In genomic region chr14:106788534-106788933, GRCh38 we compare ENCODE assay signal across 29 cellular contexts.
"Had no signal": no experiment of that assay in that cellular context is flagged by ENCODE, and none has a peak within 500 bp of the region (broad histone marks: within the 10 kb centered on the region; RNA-seq: fewer than 3 reads in every experiment).

No MANE protein-coding gene starts in this region.

- DNase-seq: activated B cell treated with CpG ODN at 0.5 μM for 24 hours; activated CD4-positive, alpha-beta T cell treated with anti-CD3 and anti-CD28 coated beads for 1 hour; activated CD4-positive, alpha-beta T cell treated with anti-CD3 and anti-CD28 coated beads, Interleukin-2, amount 10 ng/mL, durations not matched to agents 24 days and 14 days; activated CD4-positive, alpha-beta T cell treated with anti-CD3 and anti-CD28 coated beads, Interleukin-2, amount 50 U/mL, for 48 hours; activated gamma-delta T cell; activated naive CD4-positive, alpha-beta T cell treated with anti-CD3 and anti-CD28 coated beads, Interleukin-2, amount 10 ng/mL, durations not matched to agents 7 days and 5 days; activated T-cell treated with anti-CD3 and anti-CD28 coated beads for 4 hours; activated T-cell treated with anti-CD3 and anti-CD28 coated beads, Interleukin-2, amount 50 U/mL, for 48 hours; amniotic stem cell; body of pancreas; central memory CD4-positive, alpha-beta T cell; MG63; MV-4-11; NCI-H1092 treated with DMSO at 0.1 percent for 48 hours; NCI-H1417 treated with DMSO at 0.1 percent for 48 hours; NCI-H1694; NCI-H2029 treated with DMSO at 0.1 percent for 48 hours; NCI-H345; NCI-H510A; NCI-H526 treated with DMSO at 0.1 percent for 48 hours; PC-3; SHP77; T-helper 17 cell; T-helper 9 cell had no signal

- H3K4me3 Mint-ChIP-seq: activated B cell treated with CpG ODN at 0.5 μM for 24 hours; activated CD4-positive, alpha-beta T cell treated with anti-CD3 and anti-CD28 coated beads, Interleukin-2, amount 10 ng/mL, durations not matched to agents 24 days and 14 days; activated naive CD4-positive, alpha-beta T cell treated with anti-CD3 and anti-CD28 coated beads, Interleukin-2, amount 10 ng/mL, durations not matched to agents 7 days and 5 days; activated T-helper 17 cell treated with anti-CD3 and anti-CD28 coated beads, Interleukin-2, amount 50 U/mL, for 72 hours; T-helper 17 cell had no signal

- H3K4me3 ChIP-seq: ascending aorta, body of pancreas, coronary artery, MG63, SJSA1 had no signal

- H3K27ac ChIP-seq: ascending aorta, body of pancreas, coronary artery, SJSA1 had no signal

- H3K4me1 ChIP-seq: ascending aorta, body of pancreas, SJSA1 had no signal

- ATAC-seq: activated T-helper 17 cell treated with anti-CD3 and anti-CD28 coated beads, Interleukin-2, amount 50 U/mL, for 72 hours; body of pancreas; PC-3; SK-N-SH treated with all-trans-retinoic acid at 6 μM for 48 hours; T-helper 17 cell had no signal

- H3K4me1 Mint-ChIP-seq: activated T-helper 17 cell treated with anti-CD3 and anti-CD28 coated beads, Interleukin-2, amount 50 U/mL, for 72 hours had no signal

- H3K27me3 ChIP-seq: ascending aorta, body of pancreas, MG63, SJSA1 had no signal

- H3K36me3 ChIP-seq: ascending aorta, MG63, SJSA1 had no signal

- H3K9me3 Mint-ChIP-seq: activated B cell treated with CpG ODN at 0.5 μM for 24 hours; activated CD4-positive, alpha-beta T cell treated with anti-CD3 and anti-CD28 coated beads, Interleukin-2, amount 10 ng/mL, durations not matched to agents 24 days and 14 days; activated naive CD4-positive, alpha-beta T cell treated with anti-CD3 and anti-CD28 coated beads, Interleukin-2, amount 10 ng/mL, durations not matched to agents 7 days and 5 days; activated T-helper 17 cell treated with anti-CD3 and anti-CD28 coated beads, Interleukin-2, amount 50 U/mL, for 72 hours had no signal

- H3K27ac Mint-ChIP-seq: activated B cell treated with CpG ODN at 0.5 μM for 24 hours; activated CD4-positive, alpha-beta T cell treated with anti-CD3 and anti-CD28 coated beads, Interleukin-2, amount 10 ng/mL, durations not matched to agents 24 days and 14 days; activated naive CD4-positive, alpha-beta T cell treated with anti-CD3 and anti-CD28 coated beads, Interleukin-2, amount 10 ng/mL, durations not matched to agents 7 days and 5 days; activated T-helper 17 cell treated with anti-CD3 and anti-CD28 coated beads, Interleukin-2, amount 50 U/mL, for 72 hours; T-helper 17 cell had no signal

- H3K9me3 ChIP-seq: ascending aorta, body of pancreas, MG63, SJSA1 had no signal

- H3K36me3 Mint-ChIP-seq: activated naive CD4-positive, alpha-beta T cell treated with anti-CD3 and anti-CD28 coated beads, Interleukin-2, amount 10 ng/mL, durations not matched to agents 7 days and 5 days had no signal
